12 cellular contexts compared by ENCODE assay signal in the genomic region with DNA sequence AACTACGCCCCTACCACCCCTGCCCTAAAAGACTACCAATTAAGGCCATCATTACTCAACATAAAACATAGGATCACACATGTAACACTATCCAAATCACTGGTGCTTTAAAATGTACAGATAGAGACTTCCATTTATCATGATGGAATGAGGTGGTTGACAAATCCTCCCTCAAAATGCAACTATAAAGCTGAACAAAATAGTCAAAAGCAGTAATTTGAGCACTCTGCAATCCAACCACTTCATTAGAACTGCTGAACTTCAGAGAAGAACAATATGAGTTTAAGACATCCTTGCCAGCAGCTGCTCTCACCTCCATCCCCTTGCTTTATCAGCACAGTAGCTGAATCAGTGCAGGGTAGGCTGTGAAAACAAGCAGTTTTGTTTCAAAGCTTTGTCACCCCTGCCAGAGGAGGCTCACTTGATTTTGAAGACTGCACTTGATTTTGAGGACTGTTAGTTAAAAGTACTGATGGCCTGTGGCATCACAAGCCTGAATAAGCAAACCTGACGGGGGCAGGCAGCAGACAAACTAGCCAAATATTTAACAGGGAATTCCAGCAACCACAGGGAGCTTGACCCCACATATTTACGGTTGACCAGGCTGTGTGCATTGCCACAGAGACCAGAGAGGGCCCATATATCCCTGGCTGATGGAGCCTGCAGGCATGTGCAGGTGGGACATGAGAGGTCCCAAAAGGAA.
DNase-seq lines count a peak whose midpoint lies in the region; ATAC-seq, FAIRE-seq and TF ChIP-seq lines count a peak whose summit lies in the region.
"Had no signal": no experiment of that assay in that cellular context is flagged by ENCODE, and none has a peak within 500 bp of the region (broad histone marks: within the 10 kb centered on the region; RNA-seq: fewer than 3 reads in every experiment).

No MANE protein-coding gene starts in this region.

- no peak for TF ChIP-seq CTCF in BJ (IDR thresholded peaks at IDR 0.05; ENCODE audit: insufficient read depth, low read depth, low read length)

- intact Hi-C loops in right cardiac atrium (cut with DNase I): no loop called here

- no peaks in the 10 kb centered on the region for H3K4me1 ChIP-seq in right cardiac atrium (ENCODE audit: control insufficient read depth, insufficient read depth, low read length)

- WGBS in right cardiac atrium: 85% methylated on average over 3 of the region's 3 CpGs

- DNase-seq in BJ (ENCODE audit: low read depth) (peak; percentile 28), HTR-8/SVneo (ENCODE audit: insufficient read length, low spot score) (peak; percentile 27), ecto neural progenitor cell (ENCODE audit: low spot score) (peak; percentile 48), myocyte (ENCODE audit: low read depth) (peak; percentile 70), right cardiac atrium (no peak), COLO668 (lab: John Stamatoyannopoulos, UW; ENCODE audit: unreplicated experiment) (no peak), NCI-H146 (lab: John Stamatoyannopoulos, UW) (no peak)
- DNase-seq in activated CD8-positive, alpha-beta memory T cell treated with anti-CD3 and anti-CD28 coated beads, Interleukin-2, amount 50 U/mL, for 4 hours: no peak
- DNase-seq: activated CD4-positive, alpha-beta T cell treated with anti-CD3 and anti-CD28 coated beads, Interleukin-2, amount 10 ng/mL, durations not matched to agents 7 days and 5 days; caudate nucleus; CD4-positive, CD25-positive, alpha-beta regulatory T cell; NCI-H2171 had no signal

- peak; percentile 46 for FAIRE-seq in HTR-8/SVneo (lab: Jason Lieb, UNC)

- H3K4me3 ChIP-seq in BJ (ENCODE audit: low read depth, low read length) (no peak overlapping the region), right cardiac atrium (ENCODE audit: low read length) (no peak overlapping the region)

- H3K36me3 ChIP-seq in BJ (ENCODE audit: control insufficient read depth, insufficient read depth, low read length): no peaks in the 10 kb centered on the region

- ATAC-seq in right cardiac atrium: no peak

- H3K27me3 ChIP-seq in BJ (ENCODE audit: control insufficient read depth, insufficient read depth, low read length): no peaks in the 10 kb centered on the region
- H3K27me3 ChIP-seq in right cardiac atrium (ENCODE audit: control insufficient read depth, insufficient read depth): no peaks in the 10 kb centered on the region

- H3K27ac ChIP-seq in right cardiac atrium (ENCODE audit: low read length): no peak overlapping the region

- CTCF ChIA-PET in BJ (lab: Yijun Ruan, JAX): interaction anchor here (0.8 kb wide), 1 partner anchor 10 kb away, joined by 3 read pairs; no protein-coding TSS in a partner anchor

- no peaks in the 10 kb centered on the region for H3K9me3 ChIP-seq in right cardiac atrium (ENCODE audit: control insufficient read depth, low read length)

- POLR2A ChIA-PET in BJ (lab: Charles Lee): no interaction called here

Comparison
In these comparisons a context has a peak if more than half of its experiments do, and no peak if none do; other contexts are left out.
1. DNase-seq: peak in BJ (single experiment), HTR-8/SVneo (single experiment), ecto neural progenitor cell (single experiment) and myocyte (single experiment); none in right cardiac atrium (0 of 3), COLO668 (single experiment), activated CD8-positive, alpha-beta memory T cell treated with anti-CD3 and anti-CD28 coated beads, Interleukin-2, amount 50 U/mL, for 4 hours (single experiment) and NCI-H146 (single experiment).